25 cellular contexts compared by ENCODE assay signal in the genomic region with DNA sequence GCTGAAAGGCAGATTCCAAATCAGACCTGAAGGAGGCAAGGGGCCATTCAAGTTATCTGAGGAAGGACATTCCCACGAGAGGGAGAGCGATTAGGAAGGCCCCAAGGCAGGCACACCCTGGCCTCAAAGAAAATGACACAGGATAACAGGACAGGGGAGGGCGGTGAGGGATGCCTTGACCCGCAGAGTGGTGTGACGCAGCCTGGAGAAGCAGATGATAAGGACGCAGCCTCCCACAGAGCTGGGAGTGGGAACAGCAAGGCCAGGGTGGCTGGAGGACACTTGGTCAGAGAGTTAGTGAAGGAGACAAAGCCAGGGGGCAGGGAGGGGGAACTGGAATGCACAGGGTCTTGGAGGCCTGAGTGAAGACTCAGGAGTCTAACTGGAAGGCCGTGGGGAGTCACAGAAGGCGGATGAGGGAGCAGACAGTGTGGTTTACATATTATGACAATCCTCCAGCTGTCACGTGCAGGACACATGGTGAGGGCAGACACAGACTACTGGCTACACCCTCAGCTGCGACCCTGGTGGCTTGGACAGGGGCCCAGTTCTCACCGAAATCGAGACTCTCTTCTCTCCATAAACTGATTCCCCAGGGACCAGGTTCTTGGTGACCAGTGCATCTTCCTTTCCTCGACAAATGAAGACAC. TPM values are rescaled to one million over a fixed set of nuclear protein-coding genes. Genes with fewer than 3 reads are reported as not detected.
DNase-seq lines count a peak whose midpoint lies in the region; ATAC-seq and TF ChIP-seq lines count a peak whose summit lies in the region.
"Had no signal": no experiment of that assay in that cellular context is flagged by ENCODE, and none has a peak within 500 bp of the region (broad histone marks: within the 10 kb centered on the region; RNA-seq: fewer than 3 reads in every experiment).

No MANE protein-coding gene starts in this region.

- H3K4me1 Mint-ChIP-seq in MCF 10A (ENCODE audit: insufficient read depth, unreplicated experiment) = peaks cover 34% of the 10 kb centered on the region
- H3K4me1 Mint-ChIP-seq in type B pancreatic cell (ENCODE audit: unreplicated experiment) = peaks cover 33% of the 10 kb centered on the region

- H3K9me3 ChIP-seq in mammary epithelial cell (replicated peaks; ENCODE audit: insufficient read depth, low read length) (no peaks in the 10 kb centered on the region), SJCRH30 (replicated peaks) (no peaks in the 10 kb centered on the region), lower lobe of right lung (no peaks in the 10 kb centered on the region)
- H3K9me3 ChIP-seq: thoracic aorta had no signal

- in situ Hi-C loops in mammary epithelial cell (cut with MboI; ENCODE audit: low sequenced_read_pairs in 2 of 2) = no loop called here

- WGBS in mammary epithelial cell (ENCODE audit: low coverage, missing lambda C conversion rate) = 75% methylated on average over 11 of the region's 13 CpGs

- peaks cover 24% of the 10 kb centered on the region for H3K4me1 ChIP-seq in mammary epithelial cell (ENCODE audit: insufficient read depth, low read length)
- H3K4me1 ChIP-seq in SJCRH30 = peaks cover 30% of the 10 kb centered on the region
- H3K4me1 ChIP-seq in lower lobe of right lung = peaks cover 24% of the 10 kb centered on the region
- H3K4me1 ChIP-seq: parathyroid adenoma had no signal

- ATAC-seq in GM21367 (IDR thresholded peaks at IDR 0.05; ENCODE audit: unreplicated experiment) (no peak), lower lobe of right lung (no peak)
- ATAC-seq: left colon; naive thymus-derived CD8-positive, alpha-beta T cell had no signal

- H3K9me3 Mint-ChIP-seq in MCF 10A (ENCODE audit: unreplicated experiment) = no peaks in the 10 kb centered on the region
- H3K9me3 Mint-ChIP-seq in type B pancreatic cell = no peaks in the 10 kb centered on the region
- H3K9me3 Mint-ChIP-seq: CD4-positive, CD25-positive, alpha-beta regulatory T cell; dendritic cell treated with granulocyte-macrophage colony-stimulating factor and Interleukin-4, amounts not matched to agents 40 ng/mL and 50 ng/mL, for 4 days; naive thymus-derived CD8-positive, alpha-beta T cell had no signal

- peak overlapping the region; percentile 88 for H3K27ac Mint-ChIP-seq in MCF 10A (ENCODE audit: low read depth, unreplicated experiment)
- H3K27ac Mint-ChIP-seq in type B pancreatic cell = peak overlapping the region; percentile 50
- H3K27ac Mint-ChIP-seq: dendritic cell treated with granulocyte-macrophage colony-stimulating factor and Interleukin-4, amounts not matched to agents 40 ng/mL and 50 ng/mL, for 4 days had no signal

- H3K36me3 ChIP-seq in mammary epithelial cell (ENCODE audit: insufficient read depth, low read length) = peaks cover 33% of the 10 kb centered on the region
- peaks cover 63% of the 10 kb centered on the region for H3K36me3 ChIP-seq in SJCRH30
- peaks cover 53% of the 10 kb centered on the region for H3K36me3 ChIP-seq in lower lobe of right lung

- H3K27me3 Mint-ChIP-seq in MCF 10A (ENCODE audit: insufficient read depth, unreplicated experiment) (no peaks in the 10 kb centered on the region), type B pancreatic cell (no peaks in the 10 kb centered on the region)
- H3K27me3 Mint-ChIP-seq: CD4-positive, CD25-positive, alpha-beta regulatory T cell; dendritic cell treated with granulocyte-macrophage colony-stimulating factor and Interleukin-4, amounts not matched to agents 40 ng/mL and 50 ng/mL, for 4 days; naive thymus-derived CD8-positive, alpha-beta T cell had no signal

- H3K4me2 ChIP-seq in mammary epithelial cell (ENCODE audit: insufficient read depth, low read depth, low read length) = no peak overlapping the region
- H3K4me2 ChIP-seq: KMS-11 had no signal

- no peaks in the 10 kb centered on the region for H4K20me1 ChIP-seq in mammary epithelial cell (ENCODE audit: insufficient read depth, low read length)

- H2AFZ ChIP-seq in mammary epithelial cell (ENCODE audit: low read depth, low read length) = no peak overlapping the region
- H2AFZ ChIP-seq: parathyroid adenoma had no signal

- no peak overlapping the region for H3K9ac ChIP-seq in mammary epithelial cell (ENCODE audit: insufficient read depth, low read length)
- H3K9ac ChIP-seq: KMS-11, parathyroid adenoma had no signal

- dilution Hi-C loops in mammary epithelial cell (cut with HindIII; ENCODE audit: low sequenced_read_pairs) = loop anchor here (5.0 to 10.0 kb wide), 2 partner anchors 132 to 425 kb away; a partner anchor contains a TSS

- H3K4me3 ChIP-seq in mammary epithelial cell (replicated peaks in 1 of 3; ENCODE audit: insufficient read depth in 1 of 3, low read depth in 2 of 3, low read length in 3 of 3) = no peak overlapping the region
- H3K4me3 ChIP-seq in SJCRH30 = no peak overlapping the region
- H3K4me3 ChIP-seq in lower lobe of right lung = no peak overlapping the region
- H3K4me3 ChIP-seq: thoracic aorta had no signal

- DNase-seq in MCF 10A (ENCODE audit: unreplicated experiment) (no peak), mammary epithelial cell (no peak), SJCRH30 (peak; percentile 71 to 73), myocyte (ENCODE audit: low read depth) (peak; percentile 82), type B pancreatic cell (ENCODE audit: extremely low spot score, unreplicated experiment) (no peak), lower lobe of right lung (no peak), NCI-H1930 (lab: John Stamatoyannopoulos, UW) (no peak)
- DNase-seq: activated CD4-positive, alpha-beta T cell treated with anti-CD3 and anti-CD28 coated beads for 1 hour; activated effector memory CD4-positive, alpha-beta T cell treated with Interleukin-2 at 50 U/mL for 16 hours; anterior cingulate cortex; caudate nucleus; CD4-positive, CD25-positive, alpha-beta regulatory T cell; DMS79; left colon; mesendoderm; MV-4-11; naive thymus-derived CD8-positive, alpha-beta T cell; NCI-H187; NCI-H226; NCI-H748 treated with DMSO at 0.1 percent for 48 hours had no signal

- intact Hi-C loops in MCF 10A (cut with micrococcal nuclease) = loop anchor here (5.0 kb wide), 1 partner anchor 73 kb away; no protein-coding TSS in a partner anchor
- intact Hi-C loops in mammary epithelial cell (cut with micrococcal nuclease) = loop anchor here (5.0 to 10.0 kb wide), 2 partner anchors 163 to 295 kb away; a partner anchor contains a TSS
- intact Hi-C loops in lower lobe of right lung (cut with DNase I) = no loop called here

- TF ChIP-seq CTCF in MCF 10A (IDR thresholded peaks at IDR 0.05; ENCODE audit: unreplicated experiment) (no peak), mammary epithelial cell (conservative IDR thresholded peaks at IDR 0.05 in 1 of 2, IDR thresholded peaks at IDR 0.05 in 1 of 2; ENCODE audit: extremely low read depth in 1 of 2, insufficient read depth in 1 of 2, low read depth in 1 of 2, low read length in 2 of 2) (no peak), type B pancreatic cell (conservative IDR thresholded peaks at IDR 0.05) (no peak), lower lobe of right lung (IDR thresholded peaks at IDR 0.05) (no peak)

- no peaks in the 10 kb centered on the region for H3K27me3 ChIP-seq in mammary epithelial cell (ENCODE audit: insufficient read depth, low read length)
- H3K27me3 ChIP-seq in SJCRH30 = no peaks in the 10 kb centered on the region
- no peaks in the 10 kb centered on the region for H3K27me3 ChIP-seq in lower lobe of right lung (ENCODE audit: low read depth)

- CTCF ChIA-PET in MCF 10A (lab: Yijun Ruan, JAX) = interaction anchor here (1.5 kb wide), 1 partner anchor 131 kb away, joined by 3 read pairs; a partner anchor contains a TSS
- CTCF ChIA-PET in mammary epithelial cell (lab: Charles Lee; ENCODE audit: low non-redundant PET) = no interaction called here

- H3K4me3 Mint-ChIP-seq in MCF 10A (ENCODE audit: unreplicated experiment) (no peak overlapping the region), type B pancreatic cell (no peak overlapping the region)
- H3K4me3 Mint-ChIP-seq: dendritic cell treated with granulocyte-macrophage colony-stimulating factor and Interleukin-4, amounts not matched to agents 40 ng/mL and 50 ng/mL, for 4 days; naive thymus-derived CD8-positive, alpha-beta T cell had no signal

- POLR2A ChIA-PET in MCF 10A (lab: Yijun Ruan, JAX) = interaction anchor here (0.6 kb wide), 1 partner anchor 250 kb away, joined by 3 read pairs; no protein-coding TSS in a partner anchor

- peaks cover 82% of the 10 kb centered on the region for H3K79me2 ChIP-seq in mammary epithelial cell (ENCODE audit: insufficient read depth, low read length)

- no TSS peak for BruUV-seq in MCF 10A (replicated peaks; lab: Mats Ljungman, UMichigan)
- BruUV-seq in mammary epithelial cell (replicated peaks; lab: Mats Ljungman, UMichigan) = no TSS peak

- H3K27ac ChIP-seq in mammary epithelial cell (ENCODE audit: insufficient read depth, low read depth, low read length) = no peak overlapping the region
- no peak overlapping the region for H3K27ac ChIP-seq in SJCRH30
- H3K27ac ChIP-seq in lower lobe of right lung = no peak overlapping the region
- H3K27ac ChIP-seq: KMS-11, parathyroid adenoma, thoracic aorta had no signal

- H3K36me3 Mint-ChIP-seq in MCF 10A (ENCODE audit: insufficient read depth, unreplicated experiment) (peaks cover 46% of the 10 kb centered on the region), type B pancreatic cell (peaks cover 17% of the 10 kb centered on the region)

RNA-seq across cellular contexts. Expression of a gene that starts 5.8 kb away (rescaled TPM):
- 11.8 and 14.3 TPM in 2 replicates for total RNA-seq in MCF 10A (2022)
- total RNA-seq in mammary epithelial cell = 10 to 100 TPM; 11.7 to 18.2 TPM
- 6.9 TPM for polyA plus RNA-seq in mammary epithelial cell
- polyA minus RNA-seq in mammary epithelial cell = 4.3 TPM
- total RNA-seq in SJCRH30 (2014; rRNA removed; shearing (Covaris generic)) = 14.4 and 15.2 TPM in 2 replicates
- 0.16 and 0.45 TPM in 2 replicates for total RNA-seq in myocyte
- 0.71 TPM for polyA plus RNA-seq in myocyte (2012)
- 43.1 and 49.3 TPM in 2 replicates for total RNA-seq in type B pancreatic cell (ENCODE audit: low replicate concordance)
- total RNA-seq in lower lobe of right lung = 28.4 TPM

RNA-seq across cellular contexts. Expression of a gene that starts 6.4 kb away (rescaled TPM):
- total RNA-seq in MCF 10A (2022) = 355 and 502 TPM in 2 replicates
- total RNA-seq in mammary epithelial cell = 100 to 1,000 TPM in 1 of 2 donors, 10 to 100 TPM in 1; 72.2 to 261 TPM
- polyA plus RNA-seq in mammary epithelial cell = 546 TPM
- polyA minus RNA-seq in mammary epithelial cell = 635 TPM
- total RNA-seq in SJCRH30 (2014; rRNA removed; shearing (Covaris generic)) = 569 and 597 TPM in 2 replicates
- total RNA-seq in myocyte = 21.7 and 26.1 TPM in 2 replicates
- polyA plus RNA-seq in myocyte (2012) = 77.8 TPM
- 327 and 356 TPM in 2 replicates for total RNA-seq in type B pancreatic cell (ENCODE audit: low replicate concordance)
- 117 TPM for total RNA-seq in lower lobe of right lung

Comparison
In these comparisons a context has a peak if more than half of its experiments do, and no peak if none do; other contexts are left out.
1. DNase-seq: peak in SJCRH30 (2 of 2) and myocyte (single experiment); none in MCF 10A (single experiment), mammary epithelial cell (single experiment), type B pancreatic cell (single experiment), lower lobe of right lung (single experiment) and NCI-H1930 (0 of 2).